In the genomic region with DNA sequence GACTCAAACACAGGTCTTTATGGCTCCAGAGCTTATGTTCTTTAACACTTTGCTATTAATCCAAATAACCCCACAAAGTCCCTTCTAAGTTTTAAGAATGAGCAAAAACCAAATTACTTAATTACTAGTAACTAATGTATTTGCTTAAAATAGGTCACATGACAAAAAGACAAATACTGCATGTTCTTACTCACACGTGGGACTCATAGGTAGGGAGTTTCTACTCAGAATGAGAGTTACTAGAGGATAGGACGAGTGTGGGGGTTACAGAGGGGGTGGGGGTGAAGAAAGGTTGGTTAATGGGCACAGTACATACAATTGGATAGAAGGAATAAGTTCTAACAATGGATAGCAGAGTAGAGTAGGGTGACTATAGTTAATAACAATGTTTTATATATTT, we compare ENCODE assay signal across 16 cellular contexts. TPM values are rescaled to one million over a fixed set of nuclear protein-coding genes. Genes with fewer than 3 reads are reported as not detected.
DNase-seq lines count a peak whose midpoint lies in the region; ATAC-seq, FAIRE-seq and TF ChIP-seq lines count a peak whose summit lies in the region.
"Had no signal": no experiment of that assay in that cellular context is flagged by ENCODE, and none has a peak within 500 bp of the region (broad histone marks: within the 10 kb centered on the region; RNA-seq: fewer than 3 reads in every experiment).

No MANE protein-coding gene starts in this region.

- no peak overlapping the region for H3K4me3 ChIP-seq in small intestine (ENCODE audit: low read depth in 1 of 2, low read length in 2 of 2)

- no peak overlapping the region for H3K4me3 Mint-ChIP-seq in activated CD8-positive, alpha-beta T cell treated with anti-CD3 and anti-CD28 coated beads for 36 hours
- no peak overlapping the region for H3K4me3 Mint-ChIP-seq in activated CD8-positive, alpha-beta T cell treated with anti-CD3 and anti-CD28 coated beads, Interleukin-2, amount 10 ng/mL, durations not matched to agents 7 days and 5 days
- H3K4me3 Mint-ChIP-seq in CD4-positive, alpha-beta T cell = peak overlapping the region; percentile 42
- H3K4me3 Mint-ChIP-seq in natural killer cell = no peak overlapping the region
- H3K4me3 Mint-ChIP-seq: HFFc6 had no signal

- ATAC-seq in activated CD8-positive, alpha-beta T cell treated with anti-CD3 and anti-CD28 coated beads for 36 hours = no peak
- no peak for ATAC-seq in activated CD8-positive, alpha-beta T cell treated with anti-CD3 and anti-CD28 coated beads, Interleukin-2, amount 10 ng/mL, durations not matched to agents 7 days and 5 days
- ATAC-seq in CD4-positive, alpha-beta T cell (ENCODE audit: poor library complexity) = no peak
- no peak for ATAC-seq in natural killer cell
- no peak for ATAC-seq in HG02610 (IDR thresholded peaks at IDR 0.05; ENCODE audit: unreplicated experiment)

- intact Hi-C loops in activated CD8-positive, alpha-beta T cell treated with anti-CD3 and anti-CD28 coated beads for 36 hours (cut with micrococcal nuclease) = loop anchor here (10.0 kb wide), 1 partner anchor 154 kb away; no protein-coding TSS in a partner anchor
- intact Hi-C loops in CD4-positive, alpha-beta T cell (cut with DNase I, micrococcal nuclease) = loop anchor here (10.0 kb wide), 2 partner anchors 154 to 1276 kb away; a partner anchor contains a TSS
- intact Hi-C loops in natural killer cell (cut with micrococcal nuclease) = no loop called here

- POLR2A ChIA-PET in activated CD8-positive, alpha-beta T cell treated with anti-CD3 and anti-CD28 coated beads for 36 hours (lab: Charles Lee) = no interaction called here
- POLR2A ChIA-PET in activated CD8-positive, alpha-beta T cell treated with anti-CD3 and anti-CD28 coated beads, Interleukin-2, amount 10 ng/mL, durations not matched to agents 7 days and 5 days (lab: Charles Lee) = no interaction called here
- POLR2A ChIA-PET in CD4-positive, alpha-beta T cell (lab: Charles Lee) = no interaction called here

- peak overlapping the region; percentile 57 for H3K27ac Mint-ChIP-seq in activated CD8-positive, alpha-beta T cell treated with anti-CD3 and anti-CD28 coated beads for 36 hours
- no peak overlapping the region for H3K27ac Mint-ChIP-seq in activated CD8-positive, alpha-beta T cell treated with anti-CD3 and anti-CD28 coated beads, Interleukin-2, amount 10 ng/mL, durations not matched to agents 7 days and 5 days
- H3K27ac Mint-ChIP-seq in CD4-positive, alpha-beta T cell = peak overlapping the region; percentile 61
- H3K27ac Mint-ChIP-seq in natural killer cell = peak overlapping the region; percentile 66 to 74
- H3K27ac Mint-ChIP-seq: HFFc6 had no signal

- peak; percentile 4 for DNase-seq in activated CD8-positive, alpha-beta T cell treated with anti-CD3 and anti-CD28 coated beads for 36 hours
- no peak for DNase-seq in activated CD8-positive, alpha-beta T cell treated with anti-CD3 and anti-CD28 coated beads, Interleukin-2, amount 10 ng/mL, durations not matched to agents 7 days and 5 days
- DNase-seq in CD4-positive, alpha-beta T cell = no peak
- DNase-seq in natural killer cell (no peak), small intestine (no peak)
- DNase-seq in activated CD4-positive, alpha-beta T cell treated with anti-CD3 and anti-CD28 coated beads for 4 hours = no peak
- DNase-seq: HFFc6, NCI-H1417, NCI-H1930, NCI-H2171, NCI-H510A treated with DMSO at 0.1 percent for 48 hours, SHP77 treated with DMSO at 0.1 percent for 48 hours had no signal

- H3K36me3 ChIP-seq in small intestine (ENCODE audit: control insufficient read depth in 2 of 2, insufficient read depth in 2 of 2, low read length in 2 of 2) = no peaks in the 10 kb centered on the region

- peak overlapping the region; percentile 10 for H3K27ac ChIP-seq in CD4-positive, alpha-beta T cell (ENCODE audit: low read depth, low read length)
- peak overlapping the region; percentile 23; the same call in 1 of the 2 replicates for H3K27ac ChIP-seq in VCaP
- H3K27ac ChIP-seq in small intestine (ENCODE audit: low read depth in 1 of 2, low read length in 1 of 2) = no peak overlapping the region
- H3K27ac ChIP-seq: KMS-11 had no signal

- H3K4me1 Mint-ChIP-seq in activated CD8-positive, alpha-beta T cell treated with anti-CD3 and anti-CD28 coated beads for 36 hours (ENCODE audit: low read depth) = peaks cover 50% of the 10 kb centered on the region
- peaks cover 45% of the 10 kb centered on the region for H3K4me1 Mint-ChIP-seq in activated CD8-positive, alpha-beta T cell treated with anti-CD3 and anti-CD28 coated beads, Interleukin-2, amount 10 ng/mL, durations not matched to agents 7 days and 5 days (ENCODE audit: low read depth)
- peaks cover 81% of the 10 kb centered on the region for H3K4me1 Mint-ChIP-seq in CD4-positive, alpha-beta T cell (ENCODE audit: low read depth)
- peaks cover 30 to 36% of the 10 kb centered on the region in 2 donors for H3K4me1 Mint-ChIP-seq in natural killer cell

- H3K27me3 Mint-ChIP-seq in activated CD8-positive, alpha-beta T cell treated with anti-CD3 and anti-CD28 coated beads for 36 hours = no peaks in the 10 kb centered on the region
- H3K27me3 Mint-ChIP-seq in activated CD8-positive, alpha-beta T cell treated with anti-CD3 and anti-CD28 coated beads, Interleukin-2, amount 10 ng/mL, durations not matched to agents 7 days and 5 days (ENCODE audit: low read depth) = no peaks in the 10 kb centered on the region
- H3K27me3 Mint-ChIP-seq in CD4-positive, alpha-beta T cell = no peaks in the 10 kb centered on the region
- H3K27me3 Mint-ChIP-seq in natural killer cell (ENCODE audit: low read depth in 2 of 2) = peaks cover 0 to 4% of the 10 kb centered on the region in 2 donors

- 12 to 29% (median 28%) methylated on average over 2 of the region's 2 CpGs for WGBS in small intestine, 3 donors

- TF ChIP-seq CTCF in activated CD8-positive, alpha-beta T cell treated with anti-CD3 and anti-CD28 coated beads for 36 hours (IDR thresholded peaks at IDR 0.05) = no peak
- TF ChIP-seq CTCF in CD4-positive, alpha-beta T cell (IDR thresholded peaks at IDR 0.05) = no peak
- TF ChIP-seq CTCF in VCaP (conservative IDR thresholded peaks at IDR 0.05) (no peak), natural killer cell (IDR thresholded peaks at IDR 0.05) (no peak)

- no peak for FAIRE-seq in small intestine (lab: Jason Lieb, UNC)
- FAIRE-seq: A204.1 had no signal

- no peaks in the 10 kb centered on the region for H3K27me3 ChIP-seq in CD4-positive, alpha-beta T cell (ENCODE audit: control insufficient read depth, insufficient read depth, low read length)
- H3K27me3 ChIP-seq in small intestine (ENCODE audit: control insufficient read depth in 2 of 2, insufficient read depth in 2 of 2, low read length in 2 of 2) = no peaks in the 10 kb centered on the region

- peaks cover 13% of the 10 kb centered on the region for H3K36me3 Mint-ChIP-seq in activated CD8-positive, alpha-beta T cell treated with anti-CD3 and anti-CD28 coated beads for 36 hours (ENCODE audit: low read depth)
- H3K36me3 Mint-ChIP-seq in activated CD8-positive, alpha-beta T cell treated with anti-CD3 and anti-CD28 coated beads, Interleukin-2, amount 10 ng/mL, durations not matched to agents 7 days and 5 days (ENCODE audit: low read depth) = peaks cover 24% of the 10 kb centered on the region
- peaks cover 28% of the 10 kb centered on the region for H3K36me3 Mint-ChIP-seq in CD4-positive, alpha-beta T cell (ENCODE audit: low read depth)
- no peaks in the 10 kb centered on the region for H3K36me3 Mint-ChIP-seq in natural killer cell

- H3K9me3 Mint-ChIP-seq in activated CD8-positive, alpha-beta T cell treated with anti-CD3 and anti-CD28 coated beads for 36 hours = no peaks in the 10 kb centered on the region
- H3K9me3 Mint-ChIP-seq in activated CD8-positive, alpha-beta T cell treated with anti-CD3 and anti-CD28 coated beads, Interleukin-2, amount 10 ng/mL, durations not matched to agents 7 days and 5 days (ENCODE audit: insufficient read depth) = no peaks in the 10 kb centered on the region
- H3K9me3 Mint-ChIP-seq in CD4-positive, alpha-beta T cell = no peaks in the 10 kb centered on the region
- no peaks in the 10 kb centered on the region for H3K9me3 Mint-ChIP-seq in natural killer cell
- H3K9me3 Mint-ChIP-seq: HFFc6 had no signal

- CTCF ChIA-PET in activated CD8-positive, alpha-beta T cell treated with anti-CD3 and anti-CD28 coated beads for 36 hours (lab: Charles Lee) = no interaction called here
- CTCF ChIA-PET in activated CD8-positive, alpha-beta T cell treated with anti-CD3 and anti-CD28 coated beads, Interleukin-2, amount 10 ng/mL, durations not matched to agents 7 days and 5 days (lab: Charles Lee) = no interaction called here
- CTCF ChIA-PET in CD4-positive, alpha-beta T cell (lab: Charles Lee) = no interaction called here

- no peaks in the 10 kb centered on the region for H3K4me1 ChIP-seq in small intestine (ENCODE audit: control insufficient read depth in 2 of 2, insufficient read depth in 1 of 2, low read depth in 1 of 2, low read length in 1 of 2)

- no peaks in the 10 kb centered on the region for H3K9me3 ChIP-seq in CD4-positive, alpha-beta T cell (ENCODE audit: control insufficient read depth, low read length)
- H3K9me3 ChIP-seq in small intestine (ENCODE audit: control insufficient read depth, low read depth) = no peaks in the 10 kb centered on the region

RNA-seq across cellular contexts. Expression of a gene that starts 5.8 kb away (rescaled TPM):
- total RNA-seq in activated CD8-positive, alpha-beta T cell treated with anti-CD3 and anti-CD28 coated beads for 36 hours = 10 to 100 TPM; 52.6 to 56.9 TPM
- 10 to 100 TPM; 80.2 to 82.0 TPM for total RNA-seq in activated CD8-positive, alpha-beta T cell treated with anti-CD3 and anti-CD28 coated beads, Interleukin-2, amount 10 ng/mL, durations not matched to agents 7 days and 5 days
- total RNA-seq in CD4-positive, alpha-beta T cell = 10 to 100 TPM; 39.6 to 39.7 TPM
- 10 to 100 TPM; 62.1 to 82.9 (median 79.4) TPM for total RNA-seq in natural killer cell
- polyA plus RNA-seq in small intestine = 10 to 100 TPM; 11.1 to 18.0 (median 15.2) TPM

Comparison
In these comparisons a context has a peak if more than half of its experiments do, and no peak if none do; other contexts are left out.
1. H3K27ac ChIP-seq: peak in CD4-positive, alpha-beta T cell (single experiment) and VCaP (single experiment); none in small intestine (0 of 2).